In genomic region chr6:52610745-52611355, GRCh38 we compare ENCODE assay signal across 18 cellular contexts. TPM values are rescaled to one million over a fixed set of nuclear protein-coding genes. Genes with fewer than 3 reads are reported as not detected.
DNase-seq lines count a peak whose midpoint lies in the region; ATAC-seq and TF ChIP-seq lines count a peak whose summit lies in the region.
"Had no signal": no experiment of that assay in that cellular context is flagged by ENCODE, and none has a peak within 500 bp of the region (broad histone marks: within the 10 kb centered on the region; RNA-seq: fewer than 3 reads in every experiment).

No MANE protein-coding gene starts in this region.

- H3K9me3 ChIP-seq in IMR-90 (ENCODE audit: control insufficient read depth, insufficient read depth, low read length) (no peaks in the 10 kb centered on the region), adipocyte (ENCODE audit: control insufficient read depth, low read length) (no peaks in the 10 kb centered on the region)
- H3K9me3 ChIP-seq: adrenal gland, gastroesophageal sphincter had no signal

- H3K9ac ChIP-seq in IMR-90 (ENCODE audit: low read depth, low read length): no peak overlapping the region
- no peak overlapping the region for H3K9ac ChIP-seq in adipocyte (ENCODE audit: low read length)

- peak overlapping the region; percentile 74; the same call in 1 of the 2 replicates for H2BK20ac ChIP-seq in IMR-90 (ENCODE audit: low read depth, low read length)

- H3K56ac ChIP-seq in IMR-90 (ENCODE audit: extremely low read depth, insufficient read depth, low read length): no peak overlapping the region

- H2AK5ac ChIP-seq in IMR-90 (ENCODE audit: low read depth, low read length): peak overlapping the region; percentile 52

- H4K20me1 ChIP-seq in IMR-90 (ENCODE audit: insufficient read depth, low read length): no peaks in the 10 kb centered on the region

- TF ChIP-seq CTCF in C4-2B (conservative IDR thresholded peaks at IDR 0.05) (no peak), IMR-90 (conservative IDR thresholded peaks at IDR 0.05; ENCODE audit: low read depth, low read length) (no peak)

- no peak overlapping the region for H2AK9ac ChIP-seq in IMR-90 (replicated peaks; ENCODE audit: low read depth, low read length, poor library complexity)

- H3K27me3 ChIP-seq in IMR-90 (ENCODE audit: control insufficient read depth, insufficient read depth, low read length): no peaks in the 10 kb centered on the region
- H3K27me3 ChIP-seq in adipocyte (replicated peaks; ENCODE audit: control insufficient read depth, insufficient read depth, low read length): no peaks in the 10 kb centered on the region
- H3K27me3 ChIP-seq: adrenal gland, gastroesophageal sphincter, MG63 had no signal

- H2BK5ac ChIP-seq in IMR-90 (ENCODE audit: low read depth, low read length, poor library complexity, severe bottlenecking): peak overlapping the region; percentile 55

- H2BK15ac ChIP-seq in IMR-90 (ENCODE audit: low read depth, low read length): peak overlapping the region; percentile 94

- peaks cover 18% of the 10 kb centered on the region for H3K9me1 ChIP-seq in IMR-90 (ENCODE audit: insufficient read depth, low read length)

- H3K4me1 ChIP-seq in IMR-90 (ENCODE audit: control insufficient read depth, insufficient read depth, low read length) (peaks cover 20% of the 10 kb centered on the region), adipocyte (ENCODE audit: control insufficient read depth, insufficient read depth, low read length) (peaks cover 8% of the 10 kb centered on the region)
- H3K4me1 ChIP-seq: adrenal gland had no signal

- H3K4me2 ChIP-seq in IMR-90 (ENCODE audit: low read depth, low read length): no peak overlapping the region

- DNase-seq in IMR-90 (peak; percentile 72), adipocyte (ENCODE audit: low read depth) (peak; percentile 52), iris pigment epithelial cell (ENCODE audit: low read depth) (peak; percentile 65), SKM-1 (lab: John Stamatoyannopoulos, UW; ENCODE audit: unreplicated experiment) (no peak), anterior cingulate cortex (lab: John Stamatoyannopoulos, UW) (no peak), NCI-H510A treated with DMSO at 0.1 percent for 48 hours (lab: John Stamatoyannopoulos, UW) (no peak), cerebellar cortex (ENCODE audit: low spot score) (no peak)
- DNase-seq: activated B cell treated with CpG ODN at 0.5 μM for 24 hours; activated T-cell treated with anti-CD3 and anti-CD28 coated beads for 4 hours; adrenal gland; kidney; MG63; naive B cell; right cardiac atrium; stimulated activated CD4-positive, alpha-beta T cell treated with anti-CD3 and anti-CD28 coated beads, Interleukin-4, amount 100 ng/mL, for 24 hours had no signal

- no TSS peak for BruUV-seq in IMR-90 (replicated peaks; lab: Mats Ljungman, UMichigan)

- peak overlapping the region; percentile 54; the same call in 1 of the 2 replicates for H3K23ac ChIP-seq in IMR-90 (ENCODE audit: low read depth, low read length)

- dilution Hi-C loops in IMR-90 (cut with HindIII; ENCODE audit: low sequenced_read_pairs, unreplicated experiment): no loop called here

- H4K91ac ChIP-seq in IMR-90 (ENCODE audit: insufficient read depth, low read depth, low read length): peak overlapping the region; percentile 42; the same call in 1 of the 2 replicates

- H3K14ac ChIP-seq in IMR-90 (replicated peaks; ENCODE audit: low read depth, low read length): peak overlapping the region; percentile 68; the same call in 1 of the 2 replicates

- no peak overlapping the region; the same call in 1 of the 2 replicates for H4K5ac ChIP-seq in IMR-90 (ENCODE audit: low read depth, low read length)

- peak; percentile 50 for ATAC-seq in IMR-90 (ENCODE audit: low read depth)
- ATAC-seq: gastroesophageal sphincter; right cardiac atrium; stimulated activated effector memory CD8-positive, alpha-beta T cell treated with anti-CD3 and anti-CD28 coated beads, Interleukin-12 subunit alpha, Interleukin-12 subunit beta, amount 100 ng/mL, for 72 hours had no signal

- H2BK120ac ChIP-seq in IMR-90 (ENCODE audit: low read depth, low read length): peak overlapping the region; percentile 58

- H3K4me3 ChIP-seq in IMR-90 (ENCODE audit: insufficient read depth, low read depth, low read length) (no peak overlapping the region), adipocyte (ENCODE audit: low read length) (no peak overlapping the region)
- H3K4me3 ChIP-seq: adrenal gland, gastroesophageal sphincter, MG63 had no signal

- H3K27ac ChIP-seq in C4-2B: peak overlapping the region; percentile 61; the same call in 1 of the 2 replicates
- H3K27ac ChIP-seq in IMR-90 (ENCODE audit: insufficient read depth, low read length): peak overlapping the region; percentile 63
- H3K27ac ChIP-seq: adrenal gland, gastroesophageal sphincter had no signal

- no peak for TF ChIP-seq RAD21 in IMR-90 (IDR thresholded peaks at IDR 0.05; ENCODE audit: low read length)

- in situ Hi-C loops in IMR-90 (cut with MboI; ENCODE audit: low sequenced_read_pairs): no loop called here

- CTCF ChIA-PET in IMR-90 (lab: Yijun Ruan, JAX): no interaction called here

- POLR2A ChIA-PET in IMR-90 (lab: Charles Lee; ENCODE audit: unreplicated experiment): no interaction called here

- no CpG with 5 or more reads among the region's 5 CpGs for WGBS in IMR-90 (ENCODE audit: extremely low coverage in 2 of 2, insufficient read length in 1 of 2), 2 experiments

- peak overlapping the region; percentile 41 to 46; a peak in 2 of 4 replicates for H4K8ac ChIP-seq in IMR-90 (ENCODE audit: low read depth in 2 of 2, low read length in 2 of 2)

- intact Hi-C loops in IMR-90 (cut with micrococcal nuclease): loop anchor here (5.0 kb wide), 1 partner anchor 36 kb away; no protein-coding TSS in a partner anchor

- H3K18ac ChIP-seq in IMR-90 (ENCODE audit: low read depth, low read length): peak overlapping the region; percentile 84

- H3K4ac ChIP-seq in IMR-90 (ENCODE audit: low read depth, low read length): peak overlapping the region; percentile 58

- H3K79me1 ChIP-seq in IMR-90 (ENCODE audit: low read depth in 1 of 2, low read length in 2 of 2): 0 out of 4 replicates have a peak, but pooled peaks cover 0 to 5% of the 10 kb centered on the region in 2 experiments

- TF ChIP-seq POLR2A in IMR-90 (IDR thresholded peaks at IDR 0.05; ENCODE audit: low read depth, low read length): no peak

- H3K36me3 ChIP-seq in IMR-90 (ENCODE audit: control insufficient read depth, insufficient read depth, low read length) (no peaks in the 10 kb centered on the region), adipocyte (ENCODE audit: control insufficient read depth, insufficient read depth, low read length, severe bottlenecking) (no peaks in the 10 kb centered on the region)
- H3K36me3 ChIP-seq: adrenal gland, gastroesophageal sphincter, MG63 had no signal

- H2AFZ ChIP-seq in IMR-90 (replicated peaks; ENCODE audit: low read length, poor library complexity): peak overlapping the region; percentile 74

TF ChIP-seq in IMR-90, 13 proteins besides CTCF, POLR2A, EP300 and RAD21:
- TF ChIP-seq BHLHE40 (IDR thresholded peaks at IDR 0.05; ENCODE audit: low read depth, low read length): 0 out of 2 replicates have a peak, but pooled peaks have one; percentile 29
- no peak for TF ChIP-seq ELK1 (IDR thresholded peaks at IDR 0.05; ENCODE audit: borderline replicate concordance, low read depth, low read length)
- TF ChIP-seq MAFK (IDR thresholded peaks at IDR 0.05; ENCODE audit: low read depth, low read length): no peak
- TF ChIP-seq FOS (IDR thresholded peaks at IDR 0.05; ENCODE audit: low read depth, low read length): peak; percentile 53; the same call in 1 of the 2 replicates
- no peak for TF ChIP-seq NFE2L2 (IDR thresholded peaks at IDR 0.05; ENCODE audit: low read depth, low read length)

RNA-seq across cellular contexts. Expression of gene TRAM2, which starts 34.0 kb away (rescaled TPM):
- 77.2 and 81.1 TPM in 2 replicates for total RNA-seq in IMR-90 (2012; rRNA removed)
- 94.2 and 95.7 TPM in 2 replicates for polyA plus RNA-seq in IMR-90 (2012; rRNA removed)
- polyA plus RNA-seq in IMR-90 (2012; cell fraction: cytosol; rRNA removed): 51.8 and 52.7 TPM in 2 replicates
- 86.8 and 207 TPM in 2 replicates for polyA plus RNA-seq in IMR-90 (2012; cell fraction: nucleus; rRNA removed; ENCODE audit: low replicate concordance)

Comparison
In these comparisons a context has a peak if more than half of its experiments do, and no peak if none do; other contexts are left out.
1. DNase-seq: peak in IMR-90 (single experiment), adipocyte (single experiment) and iris pigment epithelial cell (single experiment); none in SKM-1 (single experiment), anterior cingulate cortex (0 of 58), NCI-H510A treated with DMSO at 0.1 percent for 48 hours (single experiment) and cerebellar cortex (single experiment).